In genomic region chr15:74788716-74789151, GRCh38 we compare ENCODE assay signal across 8 cellular contexts. TPM values are rescaled to one million over a fixed set of nuclear protein-coding genes. Genes with fewer than 3 reads are reported as not detected.
DNase-seq lines count a peak whose midpoint lies in the region; ATAC-seq and TF ChIP-seq lines count a peak whose summit lies in the region.

No MANE protein-coding gene starts in this region.

- H3K36me3 Mint-ChIP-seq in activated naive CD8-positive, alpha-beta T cell treated with anti-CD3 and anti-CD28 coated beads, Interleukin-2, amount 50 U/mL, for 24 hours (ENCODE audit: low read depth): peaks cover 59% of the 10 kb centered on the region

- peaks cover 0 to 2% (median 0%) of the 10 kb centered on the region in 3 donors for H3K36me3 ChIP-seq in skeletal muscle tissue (ENCODE audit: control insufficient read depth in 3 of 3, insufficient read depth in 3 of 3, low read length in 3 of 3)

- no peak overlapping the region for H3K9ac ChIP-seq in skeletal muscle tissue (ENCODE audit: low read depth in 1 of 3, low read length in 3 of 3)

- H3K27ac Mint-ChIP-seq in activated naive CD8-positive, alpha-beta T cell treated with anti-CD3 and anti-CD28 coated beads, Interleukin-2, amount 50 U/mL, for 24 hours: peak overlapping the region; percentile 99

- H3K4me3 ChIP-seq in skeletal muscle tissue (ENCODE audit: low read length in 3 of 3): no peak overlapping the region

- H3K9me3 Mint-ChIP-seq in activated naive CD8-positive, alpha-beta T cell treated with anti-CD3 and anti-CD28 coated beads, Interleukin-2, amount 50 U/mL, for 24 hours: no peaks in the 10 kb centered on the region

- no peaks in the 10 kb centered on the region for H3K27me3 ChIP-seq in skeletal muscle tissue (ENCODE audit: control insufficient read depth in 3 of 3, insufficient read depth in 3 of 3, low read length in 3 of 3)

- peaks cover 86 to 93% (median 88%) of the 10 kb centered on the region in 3 donors for H3K4me1 ChIP-seq in skeletal muscle tissue (ENCODE audit: control insufficient read depth in 3 of 3, insufficient read depth in 3 of 3, low read length in 3 of 3)

- ATAC-seq in GM19438 (IDR thresholded peaks at IDR 0.05; ENCODE audit: low read depth, unreplicated experiment) (peak; percentile 23), GM19328 (IDR thresholded peaks at IDR 0.05; ENCODE audit: unreplicated experiment) (no peak), HG02870 (IDR thresholded peaks at IDR 0.05; ENCODE audit: unreplicated experiment) (no peak)
- peak; percentile 20 for ATAC-seq in activated naive CD8-positive, alpha-beta T cell treated with anti-CD3 and anti-CD28 coated beads, Interleukin-2, amount 50 U/mL, for 24 hours

- no peaks in the 10 kb centered on the region for H3K9me3 ChIP-seq in skeletal muscle tissue (ENCODE audit: control insufficient read depth in 3 of 3, low read length in 3 of 3)

- H3K27ac ChIP-seq in C4-2B: peak overlapping the region; percentile 4
- H3K27ac ChIP-seq in skeletal muscle tissue (ENCODE audit: low read depth, low read length): peak overlapping the region; percentile 66

- DNase-seq in MV-4-11 (lab: John Stamatoyannopoulos, UW) (peak; percentile 62), kidney tubule cell (ENCODE audit: low spot score) (no peak)
- DNase-seq in activated naive CD8-positive, alpha-beta T cell treated with anti-CD3 and anti-CD28 coated beads, Interleukin-2, amount 50 U/mL, for 24 hours: peak; percentile 66

- H3K27me3 Mint-ChIP-seq in activated naive CD8-positive, alpha-beta T cell treated with anti-CD3 and anti-CD28 coated beads, Interleukin-2, amount 50 U/mL, for 24 hours: no peaks in the 10 kb centered on the region

- H3K4me1 Mint-ChIP-seq in activated naive CD8-positive, alpha-beta T cell treated with anti-CD3 and anti-CD28 coated beads, Interleukin-2, amount 50 U/mL, for 24 hours: peaks cover 86% of the 10 kb centered on the region

- TF ChIP-seq CTCF in C4-2B (conservative IDR thresholded peaks at IDR 0.05): no peak

- H3K4me3 Mint-ChIP-seq in activated naive CD8-positive, alpha-beta T cell treated with anti-CD3 and anti-CD28 coated beads, Interleukin-2, amount 50 U/mL, for 24 hours: peak overlapping the region; percentile 95

RNA-seq across cellular contexts. Expression of gene CSK, which starts 6.9 kb away (rescaled TPM):
- total RNA-seq in skeletal muscle tissue: 13.6 TPM

RNA-seq across cellular contexts. Expression of gene LMAN1L, which starts 23.9 kb away (rescaled TPM):
- not detected for total RNA-seq in skeletal muscle tissue

RNA-seq across cellular contexts. Expression of gene CPLX3, which starts 37.7 kb away (rescaled TPM):
- total RNA-seq in skeletal muscle tissue: not detected

RNA-seq across cellular contexts. Expression of gene CYP1A2, which starts 40.1 kb away (rescaled TPM):
- total RNA-seq in skeletal muscle tissue: not detected

RNA-seq across cellular contexts. Expression of gene ULK3, which starts 54.2 kb away (rescaled TPM):
- 18.3 TPM for total RNA-seq in skeletal muscle tissue

Comparison
In these comparisons a context has a peak if more than half of its experiments do, and no peak if none do; other contexts are left out.
1. ATAC-seq: peak in GM19438 (single experiment) and activated naive CD8-positive, alpha-beta T cell treated with anti-CD3 and anti-CD28 coated beads, Interleukin-2, amount 50 U/mL, for 24 hours (single experiment); none in GM19328 (single experiment) and HG02870 (single experiment).